Comparison of ENCODE assay signal across 18 cellular contexts in genomic region chr2:232457121-232458011, GRCh38. TPM values are rescaled to one million over a fixed set of nuclear protein-coding genes. Genes with fewer than 3 reads are reported as not detected.
"Had no signal": no experiment of that assay in that cellular context is flagged by ENCODE, and none has a peak within 500 bp of the region (broad histone marks: within the 10 kb centered on the region; RNA-seq: fewer than 3 reads in every experiment).

No MANE protein-coding gene starts in this region.

- H3K4me3 ChIP-seq: heart left ventricle, left lung, prostate gland, smooth muscle cell, thyroid gland, uterus had no signal

- DNase-seq: activated CD4-positive, alpha-beta T cell treated with anti-CD3 and anti-CD28 coated beads, Interleukin-2, amount 50 U/mL, for 48 hours; activated gamma-delta T cell treated with Interleukin-2 at 50 U/mL for 16 hours; activated naive CD8-positive, alpha-beta T cell treated with anti-CD3 and anti-CD28 coated beads, Interleukin-2, amount 10 ng/mL, durations not matched to agents 7 days and 5 days; effector memory CD8-positive, alpha-beta T cell; mesendoderm; occipital lobe; right cardiac atrium; thyroid gland; uterus had no signal

- H3K27me3 ChIP-seq: thyroid gland, uterus had no signal

- H3K36me3 ChIP-seq: heart left ventricle, left lung, prostate gland, thyroid gland, uterus had no signal

- H3K27ac ChIP-seq: epithelial cell of prostate, heart left ventricle, left lung, prostate gland, thyroid gland, uterus, VCaP had no signal

- H3K4me2 ChIP-seq: smooth muscle cell had no signal

- ATAC-seq: effector memory CD8-positive, alpha-beta T cell; left lung; natural killer cell treated with Interleukin-12 subunit alpha and Interleukin-12 subunit beta and Interleukin-15 and Interleukin-18, amount 100 ng/mL, for 72 hours; right cardiac atrium had no signal

- H3K4me1 ChIP-seq: heart left ventricle, left lung, prostate gland, thyroid gland, uterus had no signal

- H3K9me3 ChIP-seq: heart left ventricle, left lung, prostate gland, thyroid gland, uterus had no signal

RNA-seq across cellular contexts. Expression of gene ALPI, which starts 1.4 kb away (rescaled TPM):
- total RNA-seq: activated naive CD8-positive, alpha-beta T cell treated with anti-CD3 and anti-CD28 coated beads, Interleukin-2, amount 10 ng/mL, durations not matched to agents 7 days and 5 days; frontal cortex; heart left ventricle; left lung; natural killer cell treated with Interleukin-12 subunit alpha and Interleukin-12 subunit beta and Interleukin-15 and Interleukin-18, amount 100 ng/mL, for 72 hours; occipital lobe; prostate gland; right cardiac atrium; smooth muscle cell; T-helper 1 cell treated with Interleukin-12 subunit alpha and Interleukin-12 subunit beta and Interleukin-4 antibody, amounts not matched to agents 30 ng/mL and 1 ng/mL, for 36 hours; thyroid gland; uterus had no signal
- polyA plus RNA-seq: heart left ventricle, right cardiac atrium, smooth muscle cell had no signal

RNA-seq across cellular contexts. Expression of gene ECEL1, which starts 30.3 kb away (rescaled TPM):
- total RNA-seq: activated naive CD8-positive, alpha-beta T cell treated with anti-CD3 and anti-CD28 coated beads, Interleukin-2, amount 10 ng/mL, durations not matched to agents 7 days and 5 days; natural killer cell treated with Interleukin-12 subunit alpha and Interleukin-12 subunit beta and Interleukin-15 and Interleukin-18, amount 100 ng/mL, for 72 hours; smooth muscle cell; T-helper 1 cell treated with Interleukin-12 subunit alpha and Interleukin-12 subunit beta and Interleukin-4 antibody, amounts not matched to agents 30 ng/mL and 1 ng/mL, for 36 hours had no signal
- polyA plus RNA-seq: smooth muscle cell had no signal

RNA-seq across cellular contexts. Expression of gene ALPG, which starts 50.7 kb away (rescaled TPM):
- total RNA-seq: activated naive CD8-positive, alpha-beta T cell treated with anti-CD3 and anti-CD28 coated beads, Interleukin-2, amount 10 ng/mL, durations not matched to agents 7 days and 5 days; frontal cortex; heart left ventricle; natural killer cell treated with Interleukin-12 subunit alpha and Interleukin-12 subunit beta and Interleukin-15 and Interleukin-18, amount 100 ng/mL, for 72 hours; occipital lobe; right cardiac atrium; smooth muscle cell; T-helper 1 cell treated with Interleukin-12 subunit alpha and Interleukin-12 subunit beta and Interleukin-4 antibody, amounts not matched to agents 30 ng/mL and 1 ng/mL, for 36 hours; thyroid gland; uterus had no signal
- polyA plus RNA-seq: heart left ventricle, right cardiac atrium, smooth muscle cell had no signal
